15 cellular contexts compared by ENCODE assay signal in the genomic region with DNA sequence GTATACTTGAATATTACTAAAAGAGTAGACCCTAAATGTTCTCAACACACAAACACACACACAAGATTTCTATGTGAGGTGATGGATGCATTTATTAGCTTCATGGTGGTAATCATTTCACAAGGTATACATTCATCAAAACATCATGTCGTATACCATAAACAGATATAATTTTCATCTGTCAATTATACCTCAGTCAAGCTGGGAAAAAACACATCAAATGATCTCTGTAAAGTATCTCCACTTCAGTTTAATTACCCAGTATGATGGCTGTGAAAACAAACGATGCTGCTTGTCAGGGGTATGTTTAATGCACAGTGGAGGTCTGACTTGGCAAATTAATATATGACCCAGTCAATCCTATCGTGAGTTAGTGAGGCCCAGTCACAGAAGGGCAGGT.
DNase-seq lines count a peak whose midpoint lies in the region; ATAC-seq and TF ChIP-seq lines count a peak whose summit lies in the region.
"Had no signal": no experiment of that assay in that cellular context is flagged by ENCODE, and none has a peak within 500 bp of the region (broad histone marks: within the 10 kb centered on the region; RNA-seq: fewer than 3 reads in every experiment).

No MANE protein-coding gene starts in this region.

- peak overlapping the region; percentile 81 for H3K27ac ChIP-seq in left ventricle myocardium inferior (replicated peaks)
- peak overlapping the region in 1 of 12 donors; percentile 6 for H3K27ac ChIP-seq in heart left ventricle
- H3K27ac ChIP-seq: A549, C4-2B, HL-60 had no signal

- H3K4me3 ChIP-seq in left ventricle myocardium inferior (no peak overlapping the region), heart left ventricle (no peak overlapping the region)
- H3K4me3 ChIP-seq: A549, GM12878 had no signal

- ATAC-seq in heart left ventricle (no peak), GM19035 (IDR thresholded peaks at IDR 0.05; ENCODE audit: unreplicated experiment) (no peak), GM21423 (IDR thresholded peaks at IDR 0.05; ENCODE audit: unreplicated experiment) (no peak)
- ATAC-seq: A549, GM12878 had no signal

- intact Hi-C loops in left ventricle myocardium inferior (cut with micrococcal nuclease), result no loop called here
- intact Hi-C loops in heart left ventricle (cut with DNase I), result no loop called here

- no peaks in the 10 kb centered on the region for H3K27me3 ChIP-seq in left ventricle myocardium inferior (ENCODE audit: low read depth)
- H3K27me3 ChIP-seq in heart left ventricle, result no peaks in the 10 kb centered on the region
- H3K27me3 ChIP-seq: BE2C had no signal

- DNase-seq in left ventricle myocardium inferior (no peak), heart left ventricle (no peak), NCI-H1417 treated with DMSO at 0.1 percent for 48 hours (lab: John Stamatoyannopoulos, UW) (peak; percentile 95), NCI-H69 (lab: John Stamatoyannopoulos, UW) (peak; percentile 45)
- DNase-seq in activated effector memory CD4-positive, alpha-beta T cell treated with Interleukin-2 at 50 U/mL for 16 hours, result no peak
- DNase-seq: BE2C; CD4-positive, alpha-beta memory T cell; DMS79; HCEC 1CT had no signal

- TF ChIP-seq POLR2A in heart left ventricle (IDR thresholded peaks at IDR 0.05), result no peak

- no peak for TF ChIP-seq CTCF in left ventricle myocardium inferior (IDR thresholded peaks at IDR 0.05; ENCODE audit: borderline replicate concordance)
- no peak for TF ChIP-seq CTCF in heart left ventricle (IDR thresholded peaks at IDR 0.05)

- 85 to 96% (median 92%) methylated on average over 3 of the region's 3 CpGs for WGBS in heart left ventricle, 4 donors

- peaks cover 60% of the 10 kb centered on the region for H3K4me1 ChIP-seq in left ventricle myocardium inferior
- peaks cover 0 to 36% (median 18%) of the 10 kb centered on the region in 12 donors for H3K4me1 ChIP-seq in heart left ventricle
- H3K4me1 ChIP-seq: BE2C had no signal

- H3K9me3 ChIP-seq in left ventricle myocardium inferior (replicated peaks), result peaks cover 14% of the 10 kb centered on the region
- H3K9me3 ChIP-seq in heart left ventricle, result peaks cover 0 to 10% (median 0%) of the 10 kb centered on the region in 12 donors
- H3K9me3 ChIP-seq: BE2C had no signal

- H3K36me3 ChIP-seq in left ventricle myocardium inferior (no peaks in the 10 kb centered on the region), heart left ventricle (no peaks in the 10 kb centered on the region)
- H3K36me3 ChIP-seq: BE2C had no signal

Comparison
In these comparisons a context has a peak if more than half of its experiments do, and no peak if none do; other contexts are left out.
1. DNase-seq: peak in NCI-H1417 treated with DMSO at 0.1 percent for 48 hours (single experiment) and NCI-H69 (single experiment); none in left ventricle myocardium inferior (single experiment), heart left ventricle (0 of 5) and activated effector memory CD4-positive, alpha-beta T cell treated with Interleukin-2 at 50 U/mL for 16 hours (single experiment).